16 cellular contexts compared by ENCODE assay signal in genomic region chr18:36017232-36017631, GRCh38. TPM values are rescaled to one million over a fixed set of nuclear protein-coding genes. Genes with fewer than 3 reads are reported as not detected.
DNase-seq lines count a peak whose midpoint lies in the region; ATAC-seq lines count a peak whose summit lies in the region.
"Had no signal": no experiment of that assay in that cellular context is flagged by ENCODE, and none has a peak within 500 bp of the region (broad histone marks: within the 10 kb centered on the region; RNA-seq: fewer than 3 reads in every experiment).

No MANE protein-coding gene starts in this region.

- H3K18ac ChIP-seq in neuronal stem cell (ENCODE audit: low read length): no peak overlapping the region

- H3K9ac ChIP-seq in adipocyte (ENCODE audit: low read length) (no peak overlapping the region), neuronal stem cell (ENCODE audit: low read depth, low read length, poor library complexity) (no peak overlapping the region)
- H3K9ac ChIP-seq: GM23248, KMS-11 had no signal

- H3K4ac ChIP-seq in neuronal stem cell (ENCODE audit: low read length): no peak overlapping the region

- H3K14ac ChIP-seq in neuronal stem cell (ENCODE audit: low read length): no peak overlapping the region

- DNase-seq in D341Med (ENCODE audit: low spot score): peak; percentile 62
- peak; percentile 40 for DNase-seq in adipocyte (ENCODE audit: low read depth)
- DNase-seq in neuronal stem cell (ENCODE audit: low spot score): no peak
- DNase-seq in stimulated activated CD4-positive, alpha-beta T cell treated with anti-CD3 and anti-CD28 coated beads, Interleukin-4, amount 100 ng/mL, for 4 hours: no peak
- no peak for DNase-seq in AG20443 (ENCODE audit: low spot score)
- DNase-seq in substantia nigra (lab: John Stamatoyannopoulos, UW): no peak
- DNase-seq: activated CD4-positive, alpha-beta T cell treated with anti-CD3 and anti-CD28 coated beads, Interleukin-2, amount 50 U/mL, for 48 hours; activated CD4-positive, CD25-positive, alpha-beta regulatory T cell; activated CD8-positive, alpha-beta memory T cell treated with anti-CD3 and anti-CD28 coated beads, Interleukin-2, amount 50 U/mL, for 4 hours; uterus had no signal

- H2BK12ac ChIP-seq in neuronal stem cell (ENCODE audit: low read length): peak overlapping the region; percentile 5

- WGBS in neuronal stem cell (ENCODE audit: extremely low coverage in 2 of 2, insufficient read length in 2 of 2, insufficient replicate concordance in 1 of 2), 2 donors: no CpG with 5 or more reads among the region's 2 CpGs

- peak; percentile 5 for ATAC-seq in HG03196 (IDR thresholded peaks at IDR 0.05; ENCODE audit: unreplicated experiment)
- no peak for ATAC-seq in HG02852 (IDR thresholded peaks at IDR 0.05; ENCODE audit: unreplicated experiment)

- no peak overlapping the region for H3K23ac ChIP-seq in neuronal stem cell (ENCODE audit: low read depth, low read length, poor library complexity)

- H3K9me3 ChIP-seq in adipocyte (ENCODE audit: control insufficient read depth, low read length) (no peaks in the 10 kb centered on the region), neuronal stem cell (replicated peaks in 1 of 2; ENCODE audit: control insufficient read depth in 2 of 2, insufficient read depth in 1 of 2, low read depth in 1 of 2, low read length in 2 of 2) (no peaks in the 10 kb centered on the region)
- H3K9me3 ChIP-seq: suprapubic skin, uterus had no signal

- H2AFZ ChIP-seq in neuronal stem cell (ENCODE audit: low read length): no peak overlapping the region
- H2AFZ ChIP-seq: GM23248 had no signal

- no peaks in the 10 kb centered on the region for H3K79me1 ChIP-seq in neuronal stem cell (ENCODE audit: low read depth, low read length)

- H4K8ac ChIP-seq in neuronal stem cell (ENCODE audit: low read depth, low read length): no peak overlapping the region

- no peak overlapping the region for H3K4me2 ChIP-seq in neuronal stem cell (ENCODE audit: insufficient read depth, low read length, poor library complexity, severe bottlenecking)
- H3K4me2 ChIP-seq: KMS-11 had no signal

- no peak overlapping the region for H3K27ac ChIP-seq in neuronal stem cell (replicated peaks; ENCODE audit: low read length)
- H3K27ac ChIP-seq in substantia nigra (ENCODE audit: low read depth, low read length, poor library complexity, severe bottlenecking): no peak overlapping the region
- H3K27ac ChIP-seq: epithelial cell of prostate, GM23248, KMS-11, suprapubic skin, uterus had no signal

- H2AK5ac ChIP-seq in neuronal stem cell (ENCODE audit: low read depth, low read length): no peak overlapping the region

- H3K36me3 ChIP-seq in adipocyte (ENCODE audit: control insufficient read depth, insufficient read depth, low read length, severe bottlenecking) (peaks cover 3% of the 10 kb centered on the region), neuronal stem cell (replicated peaks in 1 of 2; ENCODE audit: control insufficient read depth in 2 of 2, insufficient read depth in 2 of 2, low read length in 2 of 2) (peaks cover 0 to 2% of the 10 kb centered on the region in 2 donors)
- H3K36me3 ChIP-seq: suprapubic skin, uterus had no signal

- peaks cover 3% of the 10 kb centered on the region for H3K4me1 ChIP-seq in adipocyte (ENCODE audit: control insufficient read depth, insufficient read depth, low read length)
- H3K4me1 ChIP-seq in neuronal stem cell (ENCODE audit: control insufficient read depth in 2 of 2, insufficient read depth in 1 of 2, low read depth in 1 of 2, low read length in 2 of 2): no peaks in the 10 kb centered on the region
- H3K4me1 ChIP-seq: suprapubic skin, uterus had no signal

- no peak overlapping the region for H4K91ac ChIP-seq in neuronal stem cell (ENCODE audit: low read depth, low read length, poor library complexity)

- no peak overlapping the region for H2BK120ac ChIP-seq in neuronal stem cell (ENCODE audit: low read depth, low read length)

- H3K4me3 ChIP-seq in adipocyte (ENCODE audit: low read length): no peak overlapping the region
- H3K4me3 ChIP-seq in neuronal stem cell (ENCODE audit: low read length in 2 of 2): no peak overlapping the region
- H3K4me3 ChIP-seq: suprapubic skin, uterus had no signal

- H3K27me3 ChIP-seq in adipocyte (replicated peaks; ENCODE audit: control insufficient read depth, insufficient read depth, low read length) (no peaks in the 10 kb centered on the region), neuronal stem cell (ENCODE audit: control insufficient read depth in 3 of 3, insufficient read depth in 3 of 3, low read depth in 1 of 3, low read length in 3 of 3) (no peaks in the 10 kb centered on the region)
- H3K27me3 ChIP-seq: suprapubic skin, uterus had no signal

- no peak overlapping the region for H2BK5ac ChIP-seq in neuronal stem cell (ENCODE audit: low read length)

- no peak overlapping the region for H2BK15ac ChIP-seq in neuronal stem cell (ENCODE audit: low read length)

RNA-seq across cellular contexts. Expression of gene RPRD1A, which starts 50.1 kb away (rescaled TPM):
- polyA plus RNA-seq in neuronal stem cell (2013, experiment 1 of 2): 84.1 TPM
- polyA plus RNA-seq in neuronal stem cell (2013, experiment 2 of 2): 83.5 TPM

Comparison
In these comparisons a context has a peak if more than half of its experiments do, and no peak if none do; other contexts are left out.
1. DNase-seq: peak in D341Med (single experiment) and adipocyte (single experiment); none in neuronal stem cell (single experiment), stimulated activated CD4-positive, alpha-beta T cell treated with anti-CD3 and anti-CD28 coated beads, Interleukin-4, amount 100 ng/mL, for 4 hours (0 of 2), AG20443 (single experiment) and substantia nigra (0 of 49).